ENCODE assay signal across 8 cellular contexts in genomic region chr11:65117206-65118096, GRCh38. TPM values are rescaled to one million over a fixed set of nuclear protein-coding genes. Genes with fewer than 3 reads are reported as not detected.
DNase-seq lines count a peak whose midpoint lies in the region; ATAC-seq and TF ChIP-seq lines count a peak whose summit lies in the region.

ZNHIT2 (minus strand) TSS chr11:65117701; CDS start chr11:65117653, 48 bp downstream.

- ATAC-seq in GM19467 (IDR thresholded peaks at IDR 0.05; ENCODE audit: unreplicated experiment) (peak; percentile 49), lung (ENCODE audit: insufficient read depth, low FRiP score) (peak; percentile 86)

- H3K4me1 ChIP-seq in lung (ENCODE audit: control insufficient read depth in 2 of 2, insufficient read depth in 2 of 2, low read length in 2 of 2) = peaks cover 7 to 19% of the 10 kb centered on the region in 2 donors

- H3K36me3 ChIP-seq in lung (ENCODE audit: control insufficient read depth in 2 of 2, insufficient read depth in 2 of 2, low read length in 2 of 2) = peaks cover 13 to 15% of the 10 kb centered on the region in 2 donors

- TF ChIP-seq CTCF in lung (IDR thresholded peaks at IDR 0.05; ENCODE audit: control extremely low read depth, extremely low read depth) = peak; percentile 89

- no peaks in the 10 kb centered on the region for H3K9me3 ChIP-seq in lung (ENCODE audit: control insufficient read depth in 2 of 2, insufficient read depth in 1 of 2, low read length in 1 of 2)

- no peaks in the 10 kb centered on the region for H3K27me3 ChIP-seq in lung (ENCODE audit: control insufficient read depth, insufficient read depth)

- DNase-seq in COLO668 (lab: John Stamatoyannopoulos, UW; ENCODE audit: unreplicated experiment) (peak; percentile 99), HS-5 (ENCODE audit: low read depth) (peak; percentile 96), NK-92 (lab: John Stamatoyannopoulos, UW; ENCODE audit: unreplicated experiment) (peak; percentile 96), lung (ENCODE audit: low spot score) (peak; percentile 100)
- peak; percentile 100 for DNase-seq in activated CD8-positive, alpha-beta memory T cell treated with anti-CD3 and anti-CD28 coated beads for 24 hours
- peak; percentile 100 for DNase-seq in effector CD4-positive, alpha-beta T cell
- peak; percentile 100 for DNase-seq in stimulated activated CD4-positive, alpha-beta T cell treated with anti-CD3 and anti-CD28 coated beads, TNF-alpha, amount 100 ng/mL, for 48 hours (ENCODE audit: low read depth in 3 of 3)

- peak within 1 kb of the TSS; percentile 85 to 94 for H3K27ac ChIP-seq in lung (ENCODE audit: low read depth in 1 of 2, low read length in 1 of 2)

- 1% methylated on average over 88 to 89 of the region's 89 CpGs for WGBS in lung, 2 donors

- H3K4me3 ChIP-seq in lung = peak within 1 kb of the TSS; percentile 72

RNA-seq across cellular contexts. Expression of gene ZNHIT2, which starts in this region (rescaled TPM):
- total RNA-seq in lung = 10 to 100 TPM in 1 of 2 donors, 1 to 10 TPM in 1; 6.3 to 19.6 TPM
- 10 to 100 TPM; 19.3 to 23.7 TPM for polyA plus RNA-seq in lung

Comparison
In these comparisons a context has a peak if more than half of its experiments do, and no peak if none do; other contexts are left out.
1. Peak in every context shown above with its lines: DNase-seq, ATAC-seq, H3K4me3 ChIP-seq and H3K27ac ChIP-seq.